16 cellular contexts compared by ENCODE assay signal in genomic region chr17:65558311-65558682, GRCh38. TPM values are rescaled to one million over a fixed set of nuclear protein-coding genes. Genes with fewer than 3 reads are reported as not detected.
A peak's percentile ranks its signal among the peaks of the same experiment; 100 is the strongest.
DNase-seq lines count a peak whose midpoint lies in the region; ATAC-seq and TF ChIP-seq lines count a peak whose summit lies in the region.
"Had no signal": no experiment of that assay in that cellular context is flagged by ENCODE, and none has a peak within 500 bp of the region (broad histone marks: within the 10 kb centered on the region; RNA-seq: fewer than 3 reads in every experiment).

No MANE protein-coding gene starts in this region.

- ATAC-seq in GM18870 (IDR thresholded peaks at IDR 0.05; ENCODE audit: unreplicated experiment) (no peak), lower lobe of right lung (no peak)
- ATAC-seq: mucosa of descending colon, upper lobe of right lung had no signal

- H3K9ac ChIP-seq in SK-N-MC (ENCODE audit: insufficient read length): no peak overlapping the region
- peak overlapping the region; percentile 73 for H3K9ac ChIP-seq in iPS-18a (ENCODE audit: low read length)
- H3K9ac ChIP-seq in skeletal muscle tissue (ENCODE audit: low read depth in 1 of 3, low read length in 3 of 3): peak overlapping the region in 2 of 3 donors; percentile 90 to 91

- peaks cover 25% of the 10 kb centered on the region for H3K4me1 Mint-ChIP-seq in activated CD4-positive, alpha-beta T cell treated with anti-CD3 and anti-CD28 coated beads, Interleukin-2, amount 10 ng/mL, durations not matched to agents 7 days and 5 days
- peaks cover 23% of the 10 kb centered on the region for H3K4me1 Mint-ChIP-seq in activated CD4-positive, alpha-beta T cell treated with anti-CD3 and anti-CD28 coated beads, Interleukin-2, amount 10 ng/mL, durations not matched to agents 24 days and 14 days

- TF ChIP-seq CTCF in lower lobe of right lung (IDR thresholded peaks at IDR 0.05): no peak

- H3K27ac Mint-ChIP-seq in activated CD4-positive, alpha-beta T cell treated with anti-CD3 and anti-CD28 coated beads, Interleukin-2, amount 10 ng/mL, durations not matched to agents 7 days and 5 days: peak overlapping the region; percentile 76
- no peak overlapping the region for H3K27ac Mint-ChIP-seq in activated CD4-positive, alpha-beta T cell treated with anti-CD3 and anti-CD28 coated beads, Interleukin-2, amount 10 ng/mL, durations not matched to agents 24 days and 14 days
- H3K27ac Mint-ChIP-seq: activated T-helper 2 cell treated with anti-CD3 and anti-CD28 coated beads, Interferon-gamma antibody, Interleukin-2, Interleukin-4, amounts not matched to agents 10 μg/mL and 5 μg/mL and 100 μg/mL, durations not matched to agents 14 hours and 24 hours and 36 hours had no signal

- H3K4me3 Mint-ChIP-seq in activated CD4-positive, alpha-beta T cell treated with anti-CD3 and anti-CD28 coated beads, Interleukin-2, amount 10 ng/mL, durations not matched to agents 7 days and 5 days: no peak overlapping the region
- no peak overlapping the region for H3K4me3 Mint-ChIP-seq in activated CD4-positive, alpha-beta T cell treated with anti-CD3 and anti-CD28 coated beads, Interleukin-2, amount 10 ng/mL, durations not matched to agents 24 days and 14 days

- H3K36me3 ChIP-seq in SK-N-MC (ENCODE audit: insufficient read depth, low read length) (peaks cover 6% of the 10 kb centered on the region; the same call in 1 of the 2 replicates), iPS-18a (ENCODE audit: control insufficient read depth, low read depth, low read length) (peaks cover 22% of the 10 kb centered on the region), skeletal muscle tissue (ENCODE audit: control insufficient read depth in 3 of 3, insufficient read depth in 3 of 3, low read length in 3 of 3) (peaks cover 0 to 2% (median 2%) of the 10 kb centered on the region in 3 donors), lower lobe of right lung (no peaks in the 10 kb centered on the region)
- H3K36me3 ChIP-seq: upper lobe of right lung had no signal

- H3K9me3 Mint-ChIP-seq in activated CD4-positive, alpha-beta T cell treated with anti-CD3 and anti-CD28 coated beads, Interleukin-2, amount 10 ng/mL, durations not matched to agents 7 days and 5 days: no peaks in the 10 kb centered on the region
- no peaks in the 10 kb centered on the region for H3K9me3 Mint-ChIP-seq in activated CD4-positive, alpha-beta T cell treated with anti-CD3 and anti-CD28 coated beads, Interleukin-2, amount 10 ng/mL, durations not matched to agents 24 days and 14 days
- H3K9me3 Mint-ChIP-seq: activated T-helper 2 cell treated with anti-CD3 and anti-CD28 coated beads, Interferon-gamma antibody, Interleukin-2, Interleukin-4, amounts not matched to agents 10 μg/mL and 5 μg/mL and 100 μg/mL, durations not matched to agents 14 hours and 24 hours and 36 hours had no signal

- H3K4me3 ChIP-seq in SK-N-MC (peak overlapping the region; percentile 94), iPS-18a (ENCODE audit: low read length) (peak overlapping the region; percentile 96), skeletal muscle tissue (ENCODE audit: low read length in 3 of 3) (peak overlapping the region in 2 of 3 donors; percentile 24 to 77), lower lobe of right lung (no peak overlapping the region)
- H3K4me3 ChIP-seq: upper lobe of right lung had no signal

- H3K27me3 Mint-ChIP-seq in activated CD4-positive, alpha-beta T cell treated with anti-CD3 and anti-CD28 coated beads, Interleukin-2, amount 10 ng/mL, durations not matched to agents 7 days and 5 days: peaks cover 18% of the 10 kb centered on the region
- peaks cover 18% of the 10 kb centered on the region for H3K27me3 Mint-ChIP-seq in activated CD4-positive, alpha-beta T cell treated with anti-CD3 and anti-CD28 coated beads, Interleukin-2, amount 10 ng/mL, durations not matched to agents 24 days and 14 days

- peaks cover 20% of the 10 kb centered on the region for H3K27me3 ChIP-seq in iPS-18a (ENCODE audit: control insufficient read depth, insufficient read depth, low read length)
- H3K27me3 ChIP-seq in skeletal muscle tissue (ENCODE audit: control insufficient read depth in 3 of 3, insufficient read depth in 3 of 3, low read length in 3 of 3): no peaks in the 10 kb centered on the region
- peaks cover 3% of the 10 kb centered on the region for H3K27me3 ChIP-seq in lower lobe of right lung (ENCODE audit: low read depth)
- H3K27me3 ChIP-seq: upper lobe of right lung had no signal

- intact Hi-C loops in activated CD4-positive, alpha-beta T cell treated with anti-CD3 and anti-CD28 coated beads, Interleukin-2, amount 10 ng/mL, durations not matched to agents 24 days and 14 days (cut with micrococcal nuclease): loop anchor here (5.0 to 10.0 kb wide), 4 partner anchors 97 to 609 kb away; no protein-coding TSS in a partner anchor
- intact Hi-C loops in lower lobe of right lung (cut with DNase I): loop anchor here (10.0 kb wide), 1 partner anchor 263 kb away; no protein-coding TSS in a partner anchor

- CTCF ChIA-PET in activated CD4-positive, alpha-beta T cell treated with anti-CD3 and anti-CD28 coated beads, Interleukin-2, amount 10 ng/mL, durations not matched to agents 7 days and 5 days (lab: Charles Lee): interaction anchor here (0.8 to 1.2 kb wide), 2 partner anchors 21 to 327 kb away, joined by 3 to 4 read pairs; no protein-coding TSS in a partner anchor

- no peak overlapping the region for H3K27ac ChIP-seq in SK-N-MC
- H3K27ac ChIP-seq in iPS-18a (ENCODE audit: low read length): no peak overlapping the region
- no peak overlapping the region for H3K27ac ChIP-seq in skeletal muscle tissue (ENCODE audit: low read depth, low read length)
- no peak overlapping the region for H3K27ac ChIP-seq in lower lobe of right lung
- H3K27ac ChIP-seq: HL-60, upper lobe of right lung had no signal

- POLR2A ChIA-PET in activated CD4-positive, alpha-beta T cell treated with anti-CD3 and anti-CD28 coated beads, Interleukin-2, amount 10 ng/mL, durations not matched to agents 7 days and 5 days (lab: Charles Lee): no interaction called here

- peaks cover 13% of the 10 kb centered on the region for H3K36me3 Mint-ChIP-seq in activated CD4-positive, alpha-beta T cell treated with anti-CD3 and anti-CD28 coated beads, Interleukin-2, amount 10 ng/mL, durations not matched to agents 7 days and 5 days (ENCODE audit: low read depth)
- peaks cover 9% of the 10 kb centered on the region for H3K36me3 Mint-ChIP-seq in activated CD4-positive, alpha-beta T cell treated with anti-CD3 and anti-CD28 coated beads, Interleukin-2, amount 10 ng/mL, durations not matched to agents 24 days and 14 days (ENCODE audit: low read depth)

- no peaks in the 10 kb centered on the region for H3K9me3 ChIP-seq in SK-N-MC (ENCODE audit: low read depth, low read length)
- H3K9me3 ChIP-seq in iPS-18a (ENCODE audit: control insufficient read depth, low read depth, low read length): no peaks in the 10 kb centered on the region
- H3K9me3 ChIP-seq in skeletal muscle tissue (ENCODE audit: control insufficient read depth in 3 of 3, low read length in 3 of 3): no peaks in the 10 kb centered on the region
- H3K9me3 ChIP-seq in lower lobe of right lung: no peaks in the 10 kb centered on the region
- H3K9me3 ChIP-seq: mucosa of descending colon, upper lobe of right lung had no signal

- DNase-seq in activated CD4-positive, alpha-beta T cell treated with anti-CD3 and anti-CD28 coated beads, Interleukin-2, amount 10 ng/mL, durations not matched to agents 7 days and 5 days: no peak
- no peak for DNase-seq in activated CD4-positive, alpha-beta T cell treated with anti-CD3 and anti-CD28 coated beads, Interleukin-2, amount 10 ng/mL, durations not matched to agents 24 days and 14 days
- DNase-seq in SK-N-MC (ENCODE audit: low read depth, low spot score) (no peak), lower lobe of right lung (no peak)
- no peak for DNase-seq in activated CD4-positive, alpha-beta T cell treated with anti-CD3 and anti-CD28 coated beads for 48 hours
- DNase-seq: activated CD4-positive, CD25-positive, alpha-beta regulatory T cell treated with anti-CD3 and anti-CD28 coated beads, Interleukin-2, amount 50 U/mL, for 72 hours; DMS153; OCI-M1; SW 1271 had no signal

- H3K4me1 ChIP-seq in iPS-18a (ENCODE audit: control insufficient read depth, low read depth, low read length) (peaks cover 30% of the 10 kb centered on the region), skeletal muscle tissue (ENCODE audit: control insufficient read depth in 3 of 3, insufficient read depth in 3 of 3, low read length in 3 of 3) (peaks cover 9 to 34% (median 14%) of the 10 kb centered on the region in 3 donors), lower lobe of right lung (peaks cover 14% of the 10 kb centered on the region)

RNA-seq across cellular contexts. Expression of gene AXIN2, which starts 3.2 kb away (rescaled TPM):
- 10 to 100 TPM; 12.7 to 13.4 TPM for total RNA-seq in activated CD4-positive, alpha-beta T cell treated with anti-CD3 and anti-CD28 coated beads, Interleukin-2, amount 10 ng/mL, durations not matched to agents 7 days and 5 days
- 4.8 and 5.2 TPM in 2 replicates for total RNA-seq in activated CD4-positive, alpha-beta T cell treated with anti-CD3 and anti-CD28 coated beads, Interleukin-2, amount 10 ng/mL, durations not matched to agents 24 days and 14 days
- total RNA-seq in skeletal muscle tissue (19.8 TPM), lower lobe of right lung (53.4 TPM)
